ENCODE assay signal across 9 cellular contexts in the genomic region with DNA sequence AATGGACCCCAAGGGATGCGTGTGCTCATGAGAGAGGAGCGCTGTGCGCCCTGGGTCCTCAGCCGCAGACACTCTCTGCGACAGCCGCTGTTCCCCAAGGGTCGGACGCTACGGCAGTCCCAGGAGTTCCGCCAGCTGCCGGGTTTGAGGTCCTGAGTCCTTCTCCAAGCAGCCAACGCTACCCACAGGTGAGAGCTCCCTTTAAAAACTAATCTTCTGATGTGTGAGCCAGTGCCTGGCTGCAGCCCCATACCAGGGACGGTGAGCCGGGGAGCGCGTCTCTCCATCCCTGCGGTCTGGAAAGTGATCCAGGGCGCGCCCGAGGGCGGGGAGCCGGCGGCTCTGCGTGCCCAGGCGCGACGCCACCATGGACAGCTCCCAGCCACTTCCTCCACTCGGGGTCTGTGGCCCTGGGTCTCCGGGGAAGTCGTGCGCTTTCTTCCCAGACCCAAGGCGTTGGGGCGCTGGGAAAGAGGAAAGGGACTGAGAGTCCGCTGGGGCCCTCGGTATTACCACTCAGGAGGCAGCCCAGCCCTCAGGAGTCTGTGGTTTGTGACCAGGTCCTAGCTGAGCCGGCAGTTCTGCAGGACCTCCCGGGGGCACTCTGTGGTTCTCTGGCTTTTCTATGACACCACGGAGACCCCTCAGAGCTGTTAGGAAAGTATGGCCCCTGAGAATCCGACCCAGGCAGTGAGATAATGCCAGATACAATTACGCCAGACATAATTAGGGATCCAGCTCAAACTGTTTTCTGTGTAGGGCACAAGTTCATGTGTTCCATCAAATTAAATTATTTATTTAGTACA. TPM values are rescaled to one million over a fixed set of nuclear protein-coding genes. Genes with fewer than 3 reads are reported as not detected.
A peak's percentile ranks its signal among the peaks of the same experiment; 100 is the strongest.
DNase-seq lines count a peak whose midpoint lies in the region; ATAC-seq, FAIRE-seq and TF ChIP-seq lines count a peak whose summit lies in the region.
"Had no signal": no experiment of that assay in that cellular context is flagged by ENCODE, and none has a peak within 500 bp of the region (broad histone marks: within the 10 kb centered on the region; RNA-seq: fewer than 3 reads in every experiment).

No MANE protein-coding gene starts in this region.

- H4K20me1 ChIP-seq in K562 (replicated peaks; ENCODE audit: control insufficient read depth, insufficient read depth, low read length) = peaks cover 12% of the 10 kb centered on the region

- H3K36me3 ChIP-seq in BJ (ENCODE audit: control insufficient read depth, insufficient read depth, low read length) (peaks cover 44% of the 10 kb centered on the region), K562 (ENCODE audit: control insufficient read depth, insufficient read depth, low read length) (no peaks in the 10 kb centered on the region), kidney (ENCODE audit: control insufficient read depth in 1 of 2, insufficient read depth in 2 of 2, low read length in 2 of 2) (no peaks in the 10 kb centered on the region), upper lobe of left lung (no peaks in the 10 kb centered on the region)

- no peak for TF ChIP-seq EP300 in K562 (IDR thresholded peaks at IDR 0.05; ENCODE audit: low read length)
- TF ChIP-seq EP300 in upper lobe of left lung (IDR thresholded peaks at IDR 0.05) = no peak

- TF ChIP-seq CTCF in BJ (IDR thresholded peaks at IDR 0.05; ENCODE audit: insufficient read depth, low read depth, low read length) (no peak), K562 (IDR thresholded peaks at IDR 0.05 in 2 of 3, conservative IDR thresholded peaks at IDR 0.05 in 1 of 3; ENCODE audit: insufficient read depth in 2 of 3, low read depth in 1 of 3, low read length in 3 of 3) (no peak), kidney (IDR thresholded peaks at IDR 0.05; ENCODE audit: borderline replicate concordance, extremely low read depth, insufficient read depth) (no peak), upper lobe of left lung (IDR thresholded peaks at IDR 0.05) (no peak)

- H3K79me2 ChIP-seq in K562 (ENCODE audit: control insufficient read depth, insufficient read depth, low read length) = no peaks in the 10 kb centered on the region

- DNase-seq in BJ (ENCODE audit: low read depth) (no peak), HuH-7.5 (ENCODE audit: low spot score) (peak; percentile 59), K562 (ENCODE audit: extremely low read depth in 1 of 4, low spot score in 3 of 4) (peak; percentile 24 to 48 (median 39)), kidney (peak; percentile 84), upper lobe of left lung (peak in 1 of 2 donors; percentile 91), SHP77 treated with DMSO at 0.1 percent for 48 hours (lab: John Stamatoyannopoulos, UW) (no peak), SIG-M5 (lab: John Stamatoyannopoulos, UW) (no peak)

- H3K9me3 ChIP-seq in K562 (replicated peaks; ENCODE audit: control insufficient read depth, insufficient read depth, low read depth, low read length) = no peaks in the 10 kb centered on the region
- H3K9me3 ChIP-seq in kidney (ENCODE audit: control insufficient read depth in 1 of 2, low read length in 2 of 2) = no peaks in the 10 kb centered on the region
- H3K9me3 ChIP-seq in upper lobe of left lung = no peaks in the 10 kb centered on the region

- FAIRE-seq in K562 (lab: Jason Lieb, UNC) (no peak), kidney (lab: Jason Lieb, UNC) (no peak)
- FAIRE-seq: colon had no signal

- TF ChIP-seq RAD21 in K562 (CRISPR knock-in tag; conservative IDR thresholded peaks at IDR 0.05 in 1 of 2, IDR thresholded peaks at IDR 0.05 in 1 of 2) = no peak

- in situ Hi-C loops in K562 (cut with MboI) = no loop called here

- H3K4me3 ChIP-seq in BJ (ENCODE audit: low read depth, low read length) = peak overlapping the region; percentile 86
- no peak overlapping the region for H3K4me3 ChIP-seq in K562
- H3K4me3 ChIP-seq in kidney (ENCODE audit: low read length in 2 of 2) = peak overlapping the region in 1 of 2 donors; percentile 49
- peak overlapping the region in 3 of 4 donors; percentile 47 to 60 (median 58) for H3K4me3 ChIP-seq in upper lobe of left lung

- intact Hi-C loops in K562 (cut with micrococcal nuclease) (no loop called here), kidney (cut with DNase I) (loop anchor here (10.0 kb wide), 1 partner anchor 216 kb away; no protein-coding TSS in a partner anchor)

- H3K4me2 ChIP-seq in K562 (ENCODE audit: insufficient read depth, low read length) = no peak overlapping the region

- no peaks in the 10 kb centered on the region for H3K9me1 ChIP-seq in K562 (ENCODE audit: control insufficient read depth, insufficient read depth, low read length)

- H3K27me3 ChIP-seq in BJ (ENCODE audit: control insufficient read depth, insufficient read depth, low read length) = no peaks in the 10 kb centered on the region
- peaks cover 14 to 36% of the 10 kb centered on the region in 2 experiments; a peak in 4 of 5 replicates for H3K27me3 ChIP-seq in K562 (ENCODE audit: control insufficient read depth in 2 of 2, insufficient read depth in 2 of 2, low read length in 2 of 2)
- H3K27me3 ChIP-seq in upper lobe of left lung = peaks cover 0 to 9% (median 1%) of the 10 kb centered on the region in 4 donors

- no peak overlapping the region for H2AFZ ChIP-seq in K562 (ENCODE audit: low read depth, low read length)

- TF ChIP-seq POLR2A in K562 (conservative IDR thresholded peaks at IDR 0.05) (no peak), upper lobe of left lung (IDR thresholded peaks at IDR 0.05) (no peak)

- CTCF ChIA-PET in BJ (lab: Yijun Ruan, JAX) (interaction anchor here (0.9 to 7.4 kb wide), 14 partner anchors 9 to 1441 kb away, joined by 3 to 191 read pairs (median 10); no protein-coding TSS in a partner anchor), K562 (lab: Yijun Ruan, JAX; ENCODE audit: low intra/inter-chr PET ratio) (interaction anchor here (0.5 kb wide), 1 partner anchor 19 kb away, joined by 3 read pairs; no protein-coding TSS in a partner anchor)

- 7% methylated on average over 35 of the region's 40 CpGs for WGBS in K562 (ENCODE audit: insufficient coverage, low coverage, missing lambda C conversion rate)
- 8 to 36% methylated on average over 3 to 35 of the region's 40 CpGs for WGBS in upper lobe of left lung, 2 donors

- no TSS peak for BruUV-seq in K562 (replicated peaks; lab: Mats Ljungman, UMichigan)

- POLR2A ChIA-PET in BJ (lab: Charles Lee) = interaction anchor here (0.6 to 1.8 kb wide), 4 partner anchors 247 to 325 kb away, joined by 3 to 11 read pairs (median 6); no protein-coding TSS in a partner anchor
- POLR2A ChIA-PET in K562 (lab: Yijun Ruan, JAX) = interaction anchor here (0.7 kb wide), 1 partner anchor 134 kb away, joined by 3 read pairs; no protein-coding TSS in a partner anchor

- no peak for ATAC-seq in K562
- peak; percentile 38 to 41 for ATAC-seq in upper lobe of left lung (ENCODE audit: low FRiP score in 2 of 2)
- no peak for ATAC-seq in HG02884 (IDR thresholded peaks at IDR 0.05; ENCODE audit: unreplicated experiment)

- H3K9ac ChIP-seq in K562 (ENCODE audit: insufficient read depth in 1 of 2, low read depth in 2 of 2, low read length in 2 of 2) (no peak overlapping the region), kidney (ENCODE audit: low read length in 2 of 2) (no peak overlapping the region)

- H3K27ac ChIP-seq in K562 (ENCODE audit: extremely low read depth, low read depth, low read length) (no peak overlapping the region), kidney (ENCODE audit: low read depth in 2 of 2, low read length in 2 of 2) (no peak overlapping the region), upper lobe of left lung (no peak overlapping the region)

- H3K4me1 ChIP-seq in K562 (replicated peaks in 1 of 2; ENCODE audit: control insufficient read depth in 2 of 2, insufficient read depth in 2 of 2, low read length in 2 of 2) (peaks cover 0 to 18% of the 10 kb centered on the region in 2 experiments; a peak in 2 of 5 replicates), kidney (ENCODE audit: control insufficient read depth in 1 of 2, insufficient read depth in 1 of 2, low read depth in 1 of 2, low read length in 2 of 2) (peaks cover 0 to 16% of the 10 kb centered on the region in 2 donors), upper lobe of left lung (peaks cover 37 to 51% (median 47%) of the 10 kb centered on the region in 4 donors)

TF ChIP-seq in K562, 482 proteins besides CTCF, POLR2A, EP300 and RAD21 (continues in another document):
- 0 out of 2 replicates have a peak, but pooled peaks have one; percentile 13 for TF ChIP-seq HDAC6 (IDR thresholded peaks at IDR 0.05; ENCODE audit: low read depth, low read length)

RNA-seq across cellular contexts. Expression of gene CEMIP, which starts 1.4 kb away (rescaled TPM):
- 497 and 725 TPM in 2 replicates for polyA plus RNA-seq in BJ (2011; rRNA removed)
- 369 and 383 TPM in 2 replicates for polyA minus RNA-seq in BJ (2011; rRNA and poly(A)+ RNA removed)
- total RNA-seq in K562 (2011; cell fraction: chromatin; rRNA removed; ENCODE audit: low replicate concordance) = not detected in 2 replicates
- total RNA-seq in K562 (2011; cell fraction: nucleolus; rRNA removed) = not detected in 2 replicates
- total RNA-seq in K562 (2011; cell fraction: nucleoplasm; rRNA removed) = not detected in 2 replicates
- not detected in 2 replicates for total RNA-seq in K562 (2014; rRNA removed)
- total RNA-seq in K562 (2014; rRNA removed; fragmentation: Illumina TruSeq; extraction: Trizol) = not detected in 2 replicates
- not detected in 2 replicates for total RNA-seq in K562 (2015; rRNA removed; fragmentation: Illumina TruSeq; extraction: Trizol)
- total RNA-seq in K562 (2021) = 0.33 and 0.36 TPM in 2 replicates
- polyA plus RNA-seq in K562 (2011; rRNA removed) = not detected in 2 replicates
- polyA plus RNA-seq in K562 (2011; cell fraction: cytosol; rRNA removed) = not detected in 2 replicates
- polyA plus RNA-seq in K562 (2011; cell fraction: nucleus; rRNA removed) = 0.01 TPM in 1 of 2 replicates, not detected in the other
- 0.46 and 0.97 TPM in 2 replicates for polyA plus RNA-seq in K562 (2012)
- not detected in 2 replicates for polyA plus RNA-seq in K562 (2014; fragmentation: Illumina TruSeq; extraction: Trizol)
- polyA plus RNA-seq in K562 (2014; fragmentation: Nextera tagmentation; extraction: Ambion mirVana) = not detected
- not detected in 2 replicates for polyA plus RNA-seq in K562 (2014; rRNA removed)
- not detected in 2 replicates for polyA minus RNA-seq in K562 (2011; rRNA and poly(A)+ RNA removed)
- not detected in 2 replicates for polyA minus RNA-seq in K562 (2011; cell fraction: cytosol; rRNA and poly(A)+ RNA removed)
- not detected in 2 replicates for polyA minus RNA-seq in K562 (2011; cell fraction: nucleus; rRNA and poly(A)+ RNA removed)
- total RNA-seq in kidney = 0.57 TPM
- 0.11 TPM for polyA plus RNA-seq in kidney (ENCODE audit: insufficient read depth, low read depth, low replicate concordance)
- 10 to 100 TPM in 1 of 6 donors, 1 to 10 TPM in 4, under 1 TPM in 1; 0.59 to 38.8 (median 5.7) TPM for total RNA-seq in upper lobe of left lung

Comparison
In these comparisons a context has a peak if more than half of its experiments do, and no peak if none do; other contexts are left out.
1. DNase-seq: peak in HuH-7.5 (single experiment), K562 (4 of 4) and kidney (single experiment); none in BJ (single experiment), SHP77 treated with DMSO at 0.1 percent for 48 hours (single experiment) and SIG-M5 (single experiment).
2. ATAC-seq: peak in upper lobe of left lung (2 of 2); none in K562 (single experiment) and HG02884 (single experiment).